22 cellular contexts compared by ENCODE assay signal in the genomic region with DNA sequence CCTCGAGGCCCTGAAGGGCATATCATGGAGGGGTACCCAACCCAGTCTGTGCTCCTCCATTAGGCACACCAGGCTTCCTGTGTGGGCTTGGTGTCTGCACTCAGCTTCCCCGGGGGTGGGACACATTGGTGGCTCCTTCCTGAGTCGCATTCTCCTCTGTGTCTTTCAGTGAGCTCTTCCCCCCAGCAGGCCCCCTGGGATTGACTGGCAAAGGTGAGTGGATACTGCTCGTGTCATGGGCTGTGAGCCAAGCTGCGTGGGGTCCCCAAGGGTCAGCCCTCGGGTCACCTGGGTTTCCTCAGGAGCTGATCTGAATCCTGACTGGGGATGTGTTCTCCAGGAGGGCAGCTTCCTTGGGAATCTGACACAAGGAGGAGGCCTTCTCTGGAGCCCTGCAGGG.
"Had no signal": no experiment of that assay in that cellular context is flagged by ENCODE, and none has a peak within 500 bp of the region (broad histone marks: within the 10 kb centered on the region; RNA-seq: fewer than 3 reads in every experiment).

No MANE protein-coding gene starts in this region.

- H3K27ac Mint-ChIP-seq: activated CD4-positive, alpha-beta memory T cell treated with anti-CD3 and anti-CD28 coated beads, Interleukin-2, amount 10 ng/mL, durations not matched to agents 7 days and 5 days; activated CD4-positive, alpha-beta T cell treated with anti-CD3 and anti-CD28 coated beads, Interleukin-2, amount 10 ng/mL, durations not matched to agents 24 days and 14 days; activated T-cell treated with anti-CD3 and anti-CD28 coated beads, Interleukin-2, amount 50 U/mL, for 24 hours; dendritic cell treated with granulocyte-macrophage colony-stimulating factor and Interleukin-4, amounts not matched to agents 40 ng/mL and 50 ng/mL, for 4 days; endodermal cell had no signal

- H3K4me3 Mint-ChIP-seq: activated CD4-positive, alpha-beta memory T cell treated with anti-CD3 and anti-CD28 coated beads, Interleukin-2, amount 10 ng/mL, durations not matched to agents 7 days and 5 days; activated CD4-positive, alpha-beta T cell treated with anti-CD3 and anti-CD28 coated beads, Interleukin-2, amount 10 ng/mL, durations not matched to agents 24 days and 14 days; activated T-cell treated with anti-CD3 and anti-CD28 coated beads, Interleukin-2, amount 50 U/mL, for 24 hours; dendritic cell treated with granulocyte-macrophage colony-stimulating factor and Interleukin-4, amounts not matched to agents 40 ng/mL and 50 ng/mL, for 4 days; endodermal cell had no signal

- H3K27me3 ChIP-seq: left lung, suprapubic skin, tibial nerve had no signal

- DNase-seq: activated CD4-positive, alpha-beta memory T cell treated with anti-CD3 and anti-CD28 coated beads, Interleukin-2, amount 10 ng/mL, durations not matched to agents 7 days and 5 days; activated CD4-positive, alpha-beta T cell treated with anti-CD3 and anti-CD28 coated beads, Interleukin-2, amount 10 ng/mL, durations not matched to agents 24 days and 14 days; activated CD4-positive, CD25-positive, alpha-beta regulatory T cell treated with anti-CD3 and anti-CD28 coated beads, Interleukin-2, amount 50 U/mL, for 72 hours; activated CD8-positive, alpha-beta memory T cell treated with anti-CD3 and anti-CD28 coated beads, Interleukin-2, amount 50 U/mL, for 48 hours; activated gamma-delta T cell; activated naive CD4-positive, alpha-beta T cell treated with anti-CD3 and anti-CD28 coated beads, Interleukin-2, amount 50 U/mL, for 16 hours; activated T-cell treated with anti-CD3 and anti-CD28 coated beads, Interleukin-2, amount 50 U/mL, for 24 hours; amniotic stem cell; central memory CD4-positive, alpha-beta T cell; foreskin fibroblast; kidney glomerular epithelial cell; mammary epithelial cell; nucleus accumbens; stimulated activated naive CD4-positive, alpha-beta T cell; T-helper 2 cell had no signal

- H3K27ac ChIP-seq: left lung, suprapubic skin, tibial nerve had no signal

- H3K36me3 ChIP-seq: left lung, suprapubic skin, tibial nerve had no signal

- H3K4me1 Mint-ChIP-seq: activated CD4-positive, alpha-beta memory T cell treated with anti-CD3 and anti-CD28 coated beads, Interleukin-2, amount 10 ng/mL, durations not matched to agents 7 days and 5 days; activated CD4-positive, alpha-beta T cell treated with anti-CD3 and anti-CD28 coated beads, Interleukin-2, amount 10 ng/mL, durations not matched to agents 24 days and 14 days; endodermal cell had no signal

- H3K4me1 ChIP-seq: left lung, suprapubic skin, tibial nerve had no signal

- H3K27me3 Mint-ChIP-seq: activated CD4-positive, alpha-beta memory T cell treated with anti-CD3 and anti-CD28 coated beads, Interleukin-2, amount 10 ng/mL, durations not matched to agents 7 days and 5 days; activated CD4-positive, alpha-beta T cell treated with anti-CD3 and anti-CD28 coated beads, Interleukin-2, amount 10 ng/mL, durations not matched to agents 24 days and 14 days; activated T-cell treated with anti-CD3 and anti-CD28 coated beads, Interleukin-2, amount 50 U/mL, for 24 hours; dendritic cell treated with granulocyte-macrophage colony-stimulating factor and Interleukin-4, amounts not matched to agents 40 ng/mL and 50 ng/mL, for 4 days had no signal

- H3K4me3 ChIP-seq: left lung, smooth muscle cell, suprapubic skin, tibial nerve had no signal

- ATAC-seq: esophagus mucosa, left lung had no signal
